8 cellular contexts compared by ENCODE assay signal in genomic region chr2:171574149-171574795, GRCh38. TPM values are rescaled to one million over a fixed set of nuclear protein-coding genes. Genes with fewer than 3 reads are reported as not detected.
DNase-seq lines count a peak whose midpoint lies in the region; ATAC-seq and TF ChIP-seq lines count a peak whose summit lies in the region.

No MANE protein-coding gene starts in this region.

- H2BK120ac ChIP-seq in IMR-90 (ENCODE audit: low read depth, low read length) = no peak overlapping the region

- peaks cover 3% of the 10 kb centered on the region for H3K4me1 Mint-ChIP-seq in activated T-helper 2 cell treated with anti-CD3 and anti-CD28 coated beads, Interferon-gamma antibody, Interleukin-2, Interleukin-4, amounts not matched to agents 10 μg/mL and 5 μg/mL and 100 μg/mL, durations not matched to agents 14 hours and 24 hours and 36 hours (ENCODE audit: low read depth)

- peak overlapping the region; percentile 62 for H2AFZ ChIP-seq in IMR-90 (replicated peaks; ENCODE audit: low read length, poor library complexity)
- peak overlapping the region; percentile 98 for H2AFZ ChIP-seq in osteoblast (ENCODE audit: low read length)

- no peak overlapping the region for H2AK5ac ChIP-seq in IMR-90 (ENCODE audit: low read depth, low read length)

- peak; percentile 66 for TF ChIP-seq POLR2A in IMR-90 (IDR thresholded peaks at IDR 0.05; ENCODE audit: low read depth, low read length)

- no peak overlapping the region for H2BK5ac ChIP-seq in IMR-90 (ENCODE audit: low read depth, low read length, poor library complexity, severe bottlenecking)

- H3K56ac ChIP-seq in IMR-90 (ENCODE audit: extremely low read depth, insufficient read depth, low read length) = no peak overlapping the region

- DNase-seq in DMS 273 treated with DMSO at 0.1 percent for 48 hours (lab: John Stamatoyannopoulos, UW) = peak; percentile 19
- DNase-seq in IMR-90 = peak; percentile 68
- DNase-seq in RPMI8226 = peak; percentile 81
- peak; percentile 75 for DNase-seq in activated T-helper 2 cell treated with anti-CD3 and anti-CD28 coated beads, Interferon-gamma antibody, Interleukin-2, Interleukin-4, amounts not matched to agents 10 μg/mL and 5 μg/mL and 100 μg/mL, durations not matched to agents 14 hours and 24 hours and 36 hours (ENCODE audit: low spot score)
- DNase-seq in foreskin keratinocyte = peak; percentile 15 to 49
- DNase-seq in osteoblast (ENCODE audit: insufficient read length, low spot score, missing footprints) = peak; percentile 91
- peak; percentile 19 for DNase-seq in thoracic aorta (ENCODE audit: low spot score)

- H3K79me1 ChIP-seq in IMR-90 (ENCODE audit: low read depth in 1 of 2, low read length in 2 of 2) = no peaks in the 10 kb centered on the region

- H3K4me3 ChIP-seq in IMR-90 (ENCODE audit: insufficient read depth, low read depth, low read length) (no peak overlapping the region), osteoblast (ENCODE audit: insufficient read depth, low read length) (peak overlapping the region; percentile 37), thoracic aorta (peak overlapping the region; percentile 45)

- H3K36me3 Mint-ChIP-seq in activated T-helper 2 cell treated with anti-CD3 and anti-CD28 coated beads, Interferon-gamma antibody, Interleukin-2, Interleukin-4, amounts not matched to agents 10 μg/mL and 5 μg/mL and 100 μg/mL, durations not matched to agents 14 hours and 24 hours and 36 hours (ENCODE audit: low read depth) = no peaks in the 10 kb centered on the region

- H3K9me3 ChIP-seq in IMR-90 (ENCODE audit: control insufficient read depth, insufficient read depth, low read length) = no peaks in the 10 kb centered on the region
- H3K9me3 ChIP-seq in osteoblast (ENCODE audit: low read depth, low read length) = no peaks in the 10 kb centered on the region
- no peaks in the 10 kb centered on the region for H3K9me3 ChIP-seq in thoracic aorta

- H4K20me1 ChIP-seq in IMR-90 (ENCODE audit: insufficient read depth, low read length) = no peaks in the 10 kb centered on the region
- no peaks in the 10 kb centered on the region for H4K20me1 ChIP-seq in osteoblast (ENCODE audit: insufficient read depth, low read length)

- no peak overlapping the region for H3K4ac ChIP-seq in IMR-90 (ENCODE audit: low read depth, low read length)

- POLR2A ChIA-PET in IMR-90 (lab: Charles Lee; ENCODE audit: unreplicated experiment) = no interaction called here

- ATAC-seq in GM21447 (IDR thresholded peaks at IDR 0.05; ENCODE audit: unreplicated experiment) (peak; percentile 90), IMR-90 (ENCODE audit: low read depth) (peak; percentile 100), foreskin keratinocyte (peak; percentile 79), thoracic aorta (ENCODE audit: insufficient number of reproducible peaks, low FRiP score, low read depth) (peak; percentile 70)

- peak; percentile 98 for TF ChIP-seq CTCF in IMR-90 (conservative IDR thresholded peaks at IDR 0.05; ENCODE audit: low read depth, low read length)
- TF ChIP-seq CTCF in foreskin keratinocyte (conservative IDR thresholded peaks at IDR 0.05) = peak; percentile 99
- peak; percentile 98 for TF ChIP-seq CTCF in osteoblast (IDR thresholded peaks at IDR 0.05; ENCODE audit: extremely low read depth, low read depth, low read length)
- TF ChIP-seq CTCF in thoracic aorta (IDR thresholded peaks at IDR 0.05) = peak; percentile 95

- H3K9me3 Mint-ChIP-seq in activated T-helper 2 cell treated with anti-CD3 and anti-CD28 coated beads, Interferon-gamma antibody, Interleukin-2, Interleukin-4, amounts not matched to agents 10 μg/mL and 5 μg/mL and 100 μg/mL, durations not matched to agents 14 hours and 24 hours and 36 hours = no peaks in the 10 kb centered on the region

- H3K27ac Mint-ChIP-seq in activated T-helper 2 cell treated with anti-CD3 and anti-CD28 coated beads, Interferon-gamma antibody, Interleukin-2, Interleukin-4, amounts not matched to agents 10 μg/mL and 5 μg/mL and 100 μg/mL, durations not matched to agents 14 hours and 24 hours and 36 hours = no peak overlapping the region

- H3K4me2 ChIP-seq in IMR-90 (ENCODE audit: low read depth, low read length) (no peak overlapping the region), osteoblast (ENCODE audit: insufficient read depth, low read length) (peak overlapping the region; percentile 77)

- H3K9me1 ChIP-seq in IMR-90 (ENCODE audit: insufficient read depth, low read length) = no peaks in the 10 kb centered on the region

- H3K9ac ChIP-seq in IMR-90 (ENCODE audit: low read depth, low read length) = no peak overlapping the region

- no peak overlapping the region for H3K27ac ChIP-seq in IMR-90 (ENCODE audit: insufficient read depth, low read length)
- no peak overlapping the region for H3K27ac ChIP-seq in foreskin keratinocyte
- no peak overlapping the region for H3K27ac ChIP-seq in osteoblast (ENCODE audit: low read depth, low read length)
- no peak overlapping the region for H3K27ac ChIP-seq in thoracic aorta

- H3K14ac ChIP-seq in IMR-90 (replicated peaks; ENCODE audit: low read depth, low read length) = no peak overlapping the region

- H4K91ac ChIP-seq in IMR-90 (ENCODE audit: insufficient read depth, low read depth, low read length) = no peak overlapping the region

- no peak overlapping the region for H2AK9ac ChIP-seq in IMR-90 (replicated peaks; ENCODE audit: low read depth, low read length, poor library complexity)

- intact Hi-C loops in IMR-90 (cut with micrococcal nuclease) = loop anchor here (1.0 to 5.0 kb wide), 4 partner anchors 129 to 891 kb away; no protein-coding TSS in a partner anchor
- intact Hi-C loops in activated T-helper 2 cell treated with anti-CD3 and anti-CD28 coated beads, Interferon-gamma antibody, Interleukin-2, Interleukin-4, amounts not matched to agents 10 μg/mL and 5 μg/mL and 100 μg/mL, durations not matched to agents 14 hours and 24 hours and 36 hours (cut with micrococcal nuclease) = no loop called here

- H4K8ac ChIP-seq in IMR-90 (ENCODE audit: low read depth in 2 of 2, low read length in 2 of 2) = peak overlapping the region; percentile 1 to 89; a peak in 2 of 4 replicates

- H2BK20ac ChIP-seq in IMR-90 (ENCODE audit: low read depth, low read length) = no peak overlapping the region

- in situ Hi-C loops in IMR-90 (cut with MboI; ENCODE audit: low sequenced_read_pairs) = loop anchor here (10.0 kb wide), 1 partner anchor 891 kb away; no protein-coding TSS in a partner anchor

- H3K23ac ChIP-seq in IMR-90 (ENCODE audit: low read depth, low read length) = no peak overlapping the region

- peaks cover 7% of the 10 kb centered on the region for H3K27me3 Mint-ChIP-seq in activated T-helper 2 cell treated with anti-CD3 and anti-CD28 coated beads, Interferon-gamma antibody, Interleukin-2, Interleukin-4, amounts not matched to agents 10 μg/mL and 5 μg/mL and 100 μg/mL, durations not matched to agents 14 hours and 24 hours and 36 hours (ENCODE audit: low read depth)

- no peaks in the 10 kb centered on the region for H3K4me1 ChIP-seq in IMR-90 (ENCODE audit: control insufficient read depth, insufficient read depth, low read length)
- H3K4me1 ChIP-seq in foreskin keratinocyte = no peaks in the 10 kb centered on the region
- peaks cover 6% of the 10 kb centered on the region for H3K4me1 ChIP-seq in osteoblast (ENCODE audit: insufficient read depth, low read length)
- no peaks in the 10 kb centered on the region for H3K4me1 ChIP-seq in thoracic aorta (ENCODE audit: control insufficient read depth in 1 of 2, low read depth in 2 of 2)

- H3K36me3 ChIP-seq in IMR-90 (ENCODE audit: control insufficient read depth, insufficient read depth, low read length) (no peaks in the 10 kb centered on the region), osteoblast (ENCODE audit: insufficient read depth, low read length) (no peaks in the 10 kb centered on the region), thoracic aorta (no peaks in the 10 kb centered on the region)

- H3K27me3 ChIP-seq in IMR-90 (ENCODE audit: control insufficient read depth, insufficient read depth, low read length) (0 out of 2 replicates have a peak, but pooled peaks cover 5% of the 10 kb centered on the region), foreskin keratinocyte (peaks cover 16% of the 10 kb centered on the region), osteoblast (ENCODE audit: insufficient read depth, low read length) (no peaks in the 10 kb centered on the region), thoracic aorta (replicated peaks; ENCODE audit: insufficient read depth) (no peaks in the 10 kb centered on the region)

- WGBS in IMR-90 (ENCODE audit: extremely low coverage in 2 of 2, insufficient read length in 1 of 2), 2 experiments = 10% methylated on average over 7 of the region's 21 CpGs; no CpG with 5 or more reads in 1 of the 2 experiments

- peak overlapping the region; percentile 50 for H4K5ac ChIP-seq in IMR-90 (ENCODE audit: low read depth, low read length)

- no peaks in the 10 kb centered on the region for H3K79me2 ChIP-seq in osteoblast (ENCODE audit: insufficient read depth, low read length)

- BruUV-seq in IMR-90 (replicated peaks; lab: Mats Ljungman, UMichigan) = no TSS peak

- H3K4me3 Mint-ChIP-seq in activated T-helper 2 cell treated with anti-CD3 and anti-CD28 coated beads, Interferon-gamma antibody, Interleukin-2, Interleukin-4, amounts not matched to agents 10 μg/mL and 5 μg/mL and 100 μg/mL, durations not matched to agents 14 hours and 24 hours and 36 hours (ENCODE audit: low read depth) = no peak overlapping the region

- TF ChIP-seq RAD21 in IMR-90 (IDR thresholded peaks at IDR 0.05; ENCODE audit: low read length) = peak; percentile 98

- no peak overlapping the region for H2BK15ac ChIP-seq in IMR-90 (ENCODE audit: low read depth, low read length)

- CTCF ChIA-PET in IMR-90 (lab: Yijun Ruan, JAX) = interaction anchor here (0.6 to 1.5 kb wide), 9 partner anchors 16 to 555 kb away, joined by 3 to 7 read pairs (median 4); no protein-coding TSS in a partner anchor

- no peak overlapping the region for H3K18ac ChIP-seq in IMR-90 (ENCODE audit: low read depth, low read length)

- dilution Hi-C loops in IMR-90 (cut with HindIII; ENCODE audit: low sequenced_read_pairs, unreplicated experiment) = no loop called here

TF ChIP-seq in IMR-90, 13 proteins besides CTCF, POLR2A, EP300 and RAD21 (continues in another document):
- TF ChIP-seq MAZ (IDR thresholded peaks at IDR 0.05; ENCODE audit: borderline replicate concordance, low read depth, low read length) (no peak), MXI1 (IDR thresholded peaks at IDR 0.05; ENCODE audit: borderline replicate concordance, low read depth, low read length) (no peak), CHD1 (IDR thresholded peaks at IDR 0.05; ENCODE audit: low read depth, low read length) (no peak), RCOR1 (IDR thresholded peaks at IDR 0.05; ENCODE audit: insufficient replicate concordance, low read length) (peak; percentile 9)

RNA-seq across cellular contexts. Expression of gene CYBRD1, which starts 52.0 kb away (rescaled TPM):
- total RNA-seq in IMR-90 (2012; rRNA removed) = 103 and 119 TPM in 2 replicates
- 48.8 and 53.2 TPM in 2 replicates for polyA plus RNA-seq in IMR-90 (2012; rRNA removed)
- polyA plus RNA-seq in IMR-90 (2012; cell fraction: cytosol; rRNA removed) = 55.0 and 65.2 TPM in 2 replicates
- polyA plus RNA-seq in IMR-90 (2012; cell fraction: nucleus; rRNA removed; ENCODE audit: low replicate concordance) = 16.5 and 30.7 TPM in 2 replicates
- total RNA-seq in activated T-helper 2 cell treated with anti-CD3 and anti-CD28 coated beads, Interferon-gamma antibody, Interleukin-2, Interleukin-4, amounts not matched to agents 10 μg/mL and 5 μg/mL and 100 μg/mL, durations not matched to agents 14 hours and 24 hours and 36 hours = 5.7 and 8.0 TPM in 2 replicates
- total RNA-seq in foreskin keratinocyte = 27.5 and 33.0 TPM in 2 replicates
- polyA plus RNA-seq in foreskin keratinocyte = 11.1 TPM in 2 replicates
- 338 and 514 TPM in 2 replicates for total RNA-seq in osteoblast
- 100 to 1,000 TPM; 357 to 453 TPM for total RNA-seq in thoracic aorta

Comparison
In these comparisons a context has a peak if more than half of its experiments do, and no peak if none do; other contexts are left out.
1. DNase-seq: peak in every context shown above with its lines; median percentile 91 in osteoblast; 81 in RPMI8226; 75 in activated T-helper 2 cell treated with anti-CD3 and anti-CD28 coated beads, Interferon-gamma antibody, Interleukin-2, Interleukin-4, amounts not matched to agents 10 μg/mL and 5 μg/mL and 100 μg/mL, durations not matched to agents 14 hours and 24 hours and 36 hours; 68 in IMR-90; 32 in foreskin keratinocyte; 19 in DMS 273 treated with DMSO at 0.1 percent for 48 hours; 19 in thoracic aorta.